9 cellular contexts compared by ENCODE assay signal in genomic region chr11:48052183-48053040, GRCh38.
DNase-seq lines count a peak whose midpoint lies in the region; ATAC-seq, FAIRE-seq and TF ChIP-seq lines count a peak whose summit lies in the region.
"Had no signal": no experiment of that assay in that cellular context is flagged by ENCODE, and none has a peak within 500 bp of the region (broad histone marks: within the 10 kb centered on the region; RNA-seq: fewer than 3 reads in every experiment).

No MANE protein-coding gene starts in this region.

- TF ChIP-seq CTCF in right atrium auricular region (IDR thresholded peaks at IDR 0.05), result no peak
- no peak for TF ChIP-seq CTCF in activated B cell treated with CpG ODN at 0.5 μM for 24 hours (IDR thresholded peaks at IDR 0.05)

- no peaks in the 10 kb centered on the region for H3K9me3 ChIP-seq in right atrium auricular region

- H3K36me3 Mint-ChIP-seq in activated B cell treated with CpG ODN at 0.5 μM for 24 hours (ENCODE audit: low read depth), result peaks cover 3% of the 10 kb centered on the region

- POLR2A ChIA-PET in activated B cell treated with CpG ODN at 0.5 μM for 24 hours (lab: Charles Lee), result interaction anchor here (0.6 to 1.5 kb wide), 5 partner anchors 9 to 73 kb away, joined by 3 to 5 read pairs (median 4); no protein-coding TSS in a partner anchor

- H3K27me3 Mint-ChIP-seq in activated B cell treated with CpG ODN at 0.5 μM for 24 hours, result no peaks in the 10 kb centered on the region

- no peak overlapping the region for H3K4me3 Mint-ChIP-seq in activated B cell treated with CpG ODN at 0.5 μM for 24 hours

- H3K27ac Mint-ChIP-seq in activated B cell treated with CpG ODN at 0.5 μM for 24 hours, result peak overlapping the region; percentile 24

- peaks cover 84% of the 10 kb centered on the region for H3K4me1 Mint-ChIP-seq in activated B cell treated with CpG ODN at 0.5 μM for 24 hours

- no peak for FAIRE-seq in urothelium cell line (lab: Jason Lieb, UNC)

- H3K4me3 ChIP-seq in right atrium auricular region, result no peak overlapping the region

- H3K27me3 ChIP-seq in right atrium auricular region, result no peaks in the 10 kb centered on the region

- H3K36me3 ChIP-seq in right atrium auricular region, result no peaks in the 10 kb centered on the region

- H3K4me1 ChIP-seq in right atrium auricular region, result peaks cover 0 to 16% of the 10 kb centered on the region in 2 donors

- peak; percentile 59 for ATAC-seq in Right ventricle myocardium superior (ENCODE audit: poor library complexity)
- no peak for ATAC-seq in activated B cell treated with CpG ODN at 0.5 μM for 24 hours (ENCODE audit: low read depth)
- no peak for ATAC-seq in GM19324 (IDR thresholded peaks at IDR 0.05; ENCODE audit: low FRiP score, unreplicated experiment)
- no peak for ATAC-seq in HG02885 (IDR thresholded peaks at IDR 0.05; ENCODE audit: poor library complexity, unreplicated experiment)
- ATAC-seq: activated naive CD4-positive, alpha-beta T cell treated with anti-CD3 and anti-CD28 coated beads, Interleukin-2, amount 50 U/mL, for 72 hours had no signal

- CTCF ChIA-PET in activated B cell treated with CpG ODN at 0.5 μM for 24 hours (lab: Charles Lee), result interaction anchor here (1.2 kb wide), 1 partner anchor 57 kb away, joined by 4 read pairs; no protein-coding TSS in a partner anchor

- DNase-seq in Right ventricle myocardium superior (no peak), right atrium auricular region (ENCODE audit: low spot score) (no peak), activated B cell treated with CpG ODN at 0.5 μM for 24 hours (no peak), islet precursor cell (peak; percentile 94), urothelium cell line (ENCODE audit: low spot score) (peak; percentile 59)
- DNase-seq in stimulated activated CD4-positive, alpha-beta T cell treated with anti-CD3 and anti-CD28 coated beads, Interleukin-4, amount 100 ng/mL, for 1 hour, result no peak

- intact Hi-C loops in Right ventricle myocardium superior (cut with DNase I) (no loop called here), activated B cell treated with CpG ODN at 0.5 μM for 24 hours (cut with micrococcal nuclease) (no loop called here)

- no peaks in the 10 kb centered on the region for H3K9me3 Mint-ChIP-seq in activated B cell treated with CpG ODN at 0.5 μM for 24 hours
- H3K9me3 Mint-ChIP-seq: activated naive CD4-positive, alpha-beta T cell treated with anti-CD3 and anti-CD28 coated beads, Interleukin-2, amount 50 U/mL, for 72 hours had no signal

- H3K27ac ChIP-seq in right atrium auricular region, result no peak overlapping the region

Comparison
In these comparisons a context has a peak if more than half of its experiments do, and no peak if none do; other contexts are left out.
1. DNase-seq: peak in islet precursor cell (single experiment) and urothelium cell line (single experiment); none in Right ventricle myocardium superior (single experiment), right atrium auricular region (single experiment), activated B cell treated with CpG ODN at 0.5 μM for 24 hours (single experiment) and stimulated activated CD4-positive, alpha-beta T cell treated with anti-CD3 and anti-CD28 coated beads, Interleukin-4, amount 100 ng/mL, for 1 hour (single experiment).